Comparison of ENCODE assay signal across 8 cellular contexts in genomic region chr1:248862695-248863010, GRCh38. TPM values are rescaled to one million over a fixed set of nuclear protein-coding genes. Genes with fewer than 3 reads are reported as not detected.
DNase-seq lines count a peak whose midpoint lies in the region; ATAC-seq lines count a peak whose summit lies in the region.

No MANE protein-coding gene starts in this region.

- no peaks in the 10 kb centered on the region for H3K36me3 Mint-ChIP-seq in activated T-cell treated with anti-CD3 and anti-CD28 coated beads, Interleukin-2, amount 50 U/mL, for 4 hours (ENCODE audit: insufficient read depth)
- peaks cover 4% of the 10 kb centered on the region for H3K36me3 Mint-ChIP-seq in activated naive CD8-positive, alpha-beta T cell treated with anti-CD3 and anti-CD28 coated beads, Interleukin-2, amount 50 U/mL, for 24 hours (ENCODE audit: low read depth)

- ATAC-seq in activated T-cell treated with anti-CD3 and anti-CD28 coated beads, Interleukin-2, amount 50 U/mL, for 4 hours, result peak; percentile 14 to 21
- peak; percentile 6 for ATAC-seq in HG03135 (IDR thresholded peaks at IDR 0.05; ENCODE audit: unreplicated experiment)
- peak; percentile 24 for ATAC-seq in activated naive CD8-positive, alpha-beta T cell treated with anti-CD3 and anti-CD28 coated beads, Interleukin-2, amount 50 U/mL, for 24 hours

- no peak overlapping the region for H2BK120ac ChIP-seq in mesenchymal stem cell (ENCODE audit: low read depth, low read length)

- peak overlapping the region; percentile 87 for H3K4me3 Mint-ChIP-seq in activated T-cell treated with anti-CD3 and anti-CD28 coated beads, Interleukin-2, amount 50 U/mL, for 4 hours
- H3K4me3 Mint-ChIP-seq in activated naive CD8-positive, alpha-beta T cell treated with anti-CD3 and anti-CD28 coated beads, Interleukin-2, amount 50 U/mL, for 24 hours, result peak overlapping the region; percentile 83

- DNase-seq in activated T-cell treated with anti-CD3 and anti-CD28 coated beads, Interleukin-2, amount 50 U/mL, for 4 hours, result no peak
- DNase-seq in activated T-cell treated with anti-CD3 and anti-CD28 coated beads, Interleukin-2, amount 50 U/mL, for 1 hour, result no peak
- no peak for DNase-seq in activated naive CD8-positive, alpha-beta T cell treated with anti-CD3 and anti-CD28 coated beads, Interleukin-2, amount 50 U/mL, for 24 hours
- DNase-seq in mesenchymal stem cell (peak; percentile 11), NCI-H1436 (lab: John Stamatoyannopoulos, UW) (no peak), RKO (ENCODE audit: low spot score) (no peak), 8988T (no peak)

- 32% methylated on average over 4 of the region's 4 CpGs for WGBS in mesenchymal stem cell

- H2AFZ ChIP-seq in mesenchymal stem cell (ENCODE audit: low read depth, low read length), result peak overlapping the region; percentile 99

- no peak overlapping the region for H2AK5ac ChIP-seq in mesenchymal stem cell (ENCODE audit: low read length, severe bottlenecking)

- no peaks in the 10 kb centered on the region for H3K36me3 ChIP-seq in mesenchymal stem cell (ENCODE audit: control insufficient read depth in 1 of 2, insufficient read depth in 2 of 2, low read depth in 1 of 2, low read length in 2 of 2)

- peak overlapping the region in 1 of 2 experiments; percentile 46 for H3K14ac ChIP-seq in mesenchymal stem cell (ENCODE audit: low read length in 2 of 2)

- peak overlapping the region; percentile 91 to 95 for H3K18ac ChIP-seq in mesenchymal stem cell (ENCODE audit: low read depth in 1 of 2, low read length in 2 of 2)

- H3K4me1 Mint-ChIP-seq in activated T-cell treated with anti-CD3 and anti-CD28 coated beads, Interleukin-2, amount 50 U/mL, for 4 hours (ENCODE audit: low read depth), result peaks cover 37% of the 10 kb centered on the region
- H3K4me1 Mint-ChIP-seq in activated naive CD8-positive, alpha-beta T cell treated with anti-CD3 and anti-CD28 coated beads, Interleukin-2, amount 50 U/mL, for 24 hours, result peaks cover 41% of the 10 kb centered on the region

- H2BK15ac ChIP-seq in mesenchymal stem cell (ENCODE audit: low read depth, poor library complexity, severe bottlenecking), result peak overlapping the region; percentile 91

- peaks cover 25% of the 10 kb centered on the region for H3K4me1 ChIP-seq in mesenchymal stem cell (ENCODE audit: control insufficient read depth, insufficient read depth, low read depth, low read length)

- H3K9ac ChIP-seq in mesenchymal stem cell (ENCODE audit: low read length), result peak overlapping the region; percentile 76

- peak overlapping the region; percentile 83 for H4K91ac ChIP-seq in mesenchymal stem cell (ENCODE audit: low read length)

- H3K9me3 ChIP-seq in mesenchymal stem cell (ENCODE audit: control insufficient read depth, low read length), result no peaks in the 10 kb centered on the region

- H3K27me3 ChIP-seq in mesenchymal stem cell (ENCODE audit: control insufficient read depth in 1 of 2, insufficient read depth in 1 of 2, low read length in 2 of 2), result no peaks in the 10 kb centered on the region

- H4K8ac ChIP-seq in mesenchymal stem cell (ENCODE audit: low read length), result peak overlapping the region; percentile 96

- H3K9me3 Mint-ChIP-seq in activated T-cell treated with anti-CD3 and anti-CD28 coated beads, Interleukin-2, amount 50 U/mL, for 4 hours, result no peaks in the 10 kb centered on the region
- no peaks in the 10 kb centered on the region for H3K9me3 Mint-ChIP-seq in activated naive CD8-positive, alpha-beta T cell treated with anti-CD3 and anti-CD28 coated beads, Interleukin-2, amount 50 U/mL, for 24 hours

- H3K27ac ChIP-seq in mesenchymal stem cell (ENCODE audit: low read length, poor library complexity, severe bottlenecking), result no peak overlapping the region

- H3K4me2 ChIP-seq in mesenchymal stem cell (ENCODE audit: low read length, poor library complexity, severe bottlenecking), result peak overlapping the region; percentile 96

- H3K4me3 ChIP-seq in mesenchymal stem cell (ENCODE audit: insufficient read depth in 1 of 2, low read depth in 1 of 2, low read length in 2 of 2), result peak overlapping the region; percentile 71 to 81

- H3K27ac Mint-ChIP-seq in activated naive CD8-positive, alpha-beta T cell treated with anti-CD3 and anti-CD28 coated beads, Interleukin-2, amount 50 U/mL, for 24 hours, result peak overlapping the region; percentile 65

- H3K4ac ChIP-seq in mesenchymal stem cell (ENCODE audit: low read depth in 1 of 2, low read length in 2 of 2), result peak overlapping the region; percentile 47 to 55

- H3K79me1 ChIP-seq in mesenchymal stem cell (replicated peaks; ENCODE audit: low read length, poor library complexity, severe bottlenecking), result peaks cover 8% of the 10 kb centered on the region

- peak overlapping the region; percentile 35 to 79 for H2BK12ac ChIP-seq in mesenchymal stem cell (ENCODE audit: low read length in 2 of 2)

- no peak overlapping the region for H2BK5ac ChIP-seq in mesenchymal stem cell (ENCODE audit: low read depth, low read length, poor library complexity, severe bottlenecking)

- no peaks in the 10 kb centered on the region for H3K27me3 Mint-ChIP-seq in activated T-cell treated with anti-CD3 and anti-CD28 coated beads, Interleukin-2, amount 50 U/mL, for 4 hours (ENCODE audit: low read depth)
- no peaks in the 10 kb centered on the region for H3K27me3 Mint-ChIP-seq in activated naive CD8-positive, alpha-beta T cell treated with anti-CD3 and anti-CD28 coated beads, Interleukin-2, amount 50 U/mL, for 24 hours

- peak overlapping the region in 1 of 2 experiments; percentile 84 for H3K23ac ChIP-seq in mesenchymal stem cell (ENCODE audit: low read length in 2 of 2)

RNA-seq across cellular contexts. Expression of gene ZNF692, which starts 3.8 kb away (rescaled TPM):
- total RNA-seq in activated T-cell treated with anti-CD3 and anti-CD28 coated beads, Interleukin-2, amount 50 U/mL, for 4 hours, result 10 to 100 TPM; 59.8 to 72.6 (median 70.1) TPM
- polyA plus RNA-seq in mesenchymal stem cell (2013, experiment 1 of 2), result 10.4 TPM
- polyA plus RNA-seq in mesenchymal stem cell (2013, experiment 2 of 2), result 10.5 TPM

RNA-seq across cellular contexts. Expression of gene ZNF672, which starts 24.6 kb away (rescaled TPM):
- total RNA-seq in activated T-cell treated with anti-CD3 and anti-CD28 coated beads, Interleukin-2, amount 50 U/mL, for 4 hours, result 10 to 100 TPM; 35.9 to 38.3 (median 37.2) TPM
- polyA plus RNA-seq in mesenchymal stem cell (2013, experiment 1 of 2), result 14.5 TPM
- 14.8 TPM for polyA plus RNA-seq in mesenchymal stem cell (2013, experiment 2 of 2)

RNA-seq across cellular contexts. Expression of gene SH3BP5L, which starts 36.9 kb away (rescaled TPM):
- total RNA-seq in activated T-cell treated with anti-CD3 and anti-CD28 coated beads, Interleukin-2, amount 50 U/mL, for 4 hours, result 10 to 100 TPM; 14.9 to 16.4 (median 16.1) TPM
- polyA plus RNA-seq in mesenchymal stem cell (2013, experiment 1 of 2), result 9.3 TPM
- 9.7 TPM for polyA plus RNA-seq in mesenchymal stem cell (2013, experiment 2 of 2)

RNA-seq across cellular contexts. Expression of gene PGBD2, which starts 43.4 kb away (rescaled TPM):
- 1 to 10 TPM; 3.4 to 4.7 (median 4.0) TPM for total RNA-seq in activated T-cell treated with anti-CD3 and anti-CD28 coated beads, Interleukin-2, amount 50 U/mL, for 4 hours
- 1.7 TPM for polyA plus RNA-seq in mesenchymal stem cell (2013, experiment 1 of 2)
- polyA plus RNA-seq in mesenchymal stem cell (2013, experiment 2 of 2), result 1.8 TPM
